8 cellular contexts compared by ENCODE assay signal in the genomic region with DNA sequence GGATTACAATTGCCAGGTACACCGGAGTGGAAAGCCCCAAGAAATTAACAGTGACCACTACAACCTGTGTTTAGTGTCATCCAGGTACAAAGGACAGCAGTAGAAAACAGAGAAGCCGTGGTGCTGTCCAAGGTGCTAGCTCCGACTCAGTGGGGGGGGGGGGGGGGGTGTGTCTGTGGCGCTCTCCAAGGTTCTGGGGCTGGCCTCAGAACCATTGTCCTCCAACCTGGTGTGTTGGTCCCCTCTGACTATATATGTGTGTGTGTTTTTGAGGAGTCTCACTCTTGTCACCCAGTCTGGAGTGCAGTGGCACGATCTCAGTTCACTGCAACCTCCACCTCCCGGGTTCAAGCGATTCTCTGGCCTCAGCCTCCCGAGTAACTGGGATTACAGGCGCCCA. TPM values are rescaled to one million over a fixed set of nuclear protein-coding genes. Genes with fewer than 3 reads are reported as not detected.
DNase-seq lines count a peak whose midpoint lies in the region; ATAC-seq and TF ChIP-seq lines count a peak whose summit lies in the region.

No MANE protein-coding gene starts in this region.

- no peak for TF ChIP-seq CTCF in brain microvascular endothelial cell (IDR thresholded peaks at IDR 0.05; ENCODE audit: low read depth, low read length, missing control alignments)

- intact Hi-C loops in left colon (cut with DNase I, micrococcal nuclease): no loop called here

- peak; percentile 76 for ATAC-seq in left colon
- no peak for ATAC-seq in GM21381 (IDR thresholded peaks at IDR 0.05; ENCODE audit: unreplicated experiment)
- ATAC-seq in HG02973 (IDR thresholded peaks at IDR 0.05; ENCODE audit: unreplicated experiment): no peak

- H3K36me3 ChIP-seq in Karpas-422 (ENCODE audit: insufficient read depth, low read length) (no peaks in the 10 kb centered on the region), brain microvascular endothelial cell (replicated peaks) (no peaks in the 10 kb centered on the region)

- H2AFZ ChIP-seq in Karpas-422 (ENCODE audit: low read length): no peak overlapping the region

- H4K20me1 ChIP-seq in Karpas-422 (ENCODE audit: insufficient read depth, low read depth, low read length): no peaks in the 10 kb centered on the region

- H3K79me2 ChIP-seq in Karpas-422 (ENCODE audit: low read length): no peaks in the 10 kb centered on the region

- H3K27me3 ChIP-seq in Karpas-422 (ENCODE audit: low read length): no peaks in the 10 kb centered on the region
- no peaks in the 10 kb centered on the region for H3K27me3 ChIP-seq in brain microvascular endothelial cell (replicated peaks)

- no peaks in the 10 kb centered on the region for H3K9me2 ChIP-seq in Karpas-422 (replicated peaks; ENCODE audit: insufficient read depth, low read length)

- H3K27ac ChIP-seq in Karpas-422 (ENCODE audit: low read length) (no peak overlapping the region), caudate nucleus (ENCODE audit: low read depth, low read length) (no peak overlapping the region), brain microvascular endothelial cell (no peak overlapping the region)

- peak; percentile 31 for DNase-seq in AML-193 (lab: John Stamatoyannopoulos, UW)
- DNase-seq in Karpas-422: peak; percentile 76
- peak; percentile 28 to 39 for DNase-seq in activated T-cell treated with anti-CD3 and anti-CD28 coated beads, Interleukin-2, amount 50 U/mL, for 48 hours
- peak in 1 of 2 donors; percentile 41 for DNase-seq in left colon
- DNase-seq in caudate nucleus (lab: John Stamatoyannopoulos, UW): no peak
- no peak for DNase-seq in brain microvascular endothelial cell

- no peaks in the 10 kb centered on the region for H3K9me3 ChIP-seq in Karpas-422 (ENCODE audit: low read length)

- no peak overlapping the region for H3K4me2 ChIP-seq in Karpas-422 (ENCODE audit: low read depth, low read length, poor library complexity, severe bottlenecking)

- H3K4me3 ChIP-seq in Karpas-422 (ENCODE audit: low read length) (no peak overlapping the region), brain microvascular endothelial cell (ENCODE audit: low read depth, low read length) (no peak overlapping the region)

- H3K9ac ChIP-seq in Karpas-422 (ENCODE audit: low read length): no peak overlapping the region

- peaks cover 3% of the 10 kb centered on the region for H3K4me1 ChIP-seq in Karpas-422 (ENCODE audit: low read length)

- in situ Hi-C loops in brain microvascular endothelial cell (cut with HindIII; ENCODE audit: low pct_ligation_motif_present, low sequenced_read_pairs): no loop called here

RNA-seq across cellular contexts. Expression of a gene that starts 5.8 kb away (rescaled TPM):
- total RNA-seq in Karpas-422 (2014; rRNA removed; shearing (Covaris generic); ENCODE audit: low replicate concordance): 8.9 and 13.6 TPM in 2 replicates
- 1 to 10 TPM; 6.4 to 7.2 TPM for total RNA-seq in left colon

RNA-seq across cellular contexts. Expression of a gene that starts 21.3 kb away (rescaled TPM):
- total RNA-seq in Karpas-422 (2014; rRNA removed; shearing (Covaris generic); ENCODE audit: low replicate concordance): 5.7 and 6.6 TPM in 2 replicates
- total RNA-seq in left colon: 1 to 10 TPM; 8.3 to 9.8 TPM

RNA-seq across cellular contexts. Expression of a gene that starts 26.0 kb away (rescaled TPM):
- not detected in 2 replicates for total RNA-seq in Karpas-422 (2014; rRNA removed; shearing (Covaris generic); ENCODE audit: low replicate concordance)
- total RNA-seq in left colon: not detected

RNA-seq across cellular contexts. Expression of a gene that starts 58.4 kb away (rescaled TPM):
- 0.22 TPM in 2 replicates for total RNA-seq in Karpas-422 (2014; rRNA removed; shearing (Covaris generic); ENCODE audit: low replicate concordance)
- total RNA-seq in left colon: not detected

Comparison
In these comparisons a context has a peak if more than half of its experiments do, and no peak if none do; other contexts are left out.
1. DNase-seq: peak in AML-193 (2 of 2), Karpas-422 (single experiment) and activated T-cell treated with anti-CD3 and anti-CD28 coated beads, Interleukin-2, amount 50 U/mL, for 48 hours (2 of 2); none in caudate nucleus (0 of 61) and brain microvascular endothelial cell (single experiment).